Comparison of ENCODE assay signal across 16 cellular contexts in genomic region chr3:170040283-170040907, GRCh38. TPM values are rescaled to one million over a fixed set of nuclear protein-coding genes. Genes with fewer than 3 reads are reported as not detected.
DNase-seq lines count a peak whose midpoint lies in the region; ATAC-seq, FAIRE-seq and TF ChIP-seq lines count a peak whose summit lies in the region.
"Had no signal": no experiment of that assay in that cellular context is flagged by ENCODE, and none has a peak within 500 bp of the region (broad histone marks: within the 10 kb centered on the region; RNA-seq: fewer than 3 reads in every experiment).

No MANE protein-coding gene starts in this region.

- POLR2A ChIA-PET in SK-N-SH (lab: Yijun Ruan, JAX): no interaction called here

- H3K79me2 ChIP-seq in SK-N-SH (ENCODE audit: insufficient read depth): no peaks in the 10 kb centered on the region
- H3K79me2 ChIP-seq in OCI-LY1 (ENCODE audit: insufficient read depth, low read length): no peaks in the 10 kb centered on the region

- H3K4me2 ChIP-seq in SK-N-SH (peak overlapping the region; percentile 10; the same call in 1 of the 2 replicates), OCI-LY1 (ENCODE audit: low read length) (peak overlapping the region; percentile 90)

- H3K9me2 ChIP-seq in SK-N-SH (no peaks in the 10 kb centered on the region), OCI-LY1 (ENCODE audit: low read depth, low read length) (no peaks in the 10 kb centered on the region)

- DNase-seq in SK-N-SH: no peak
- DNase-seq in stomach: no peak
- DNase-seq in Right ventricle myocardium superior: no peak
- no peak for DNase-seq in anterior cingulate cortex (lab: John Stamatoyannopoulos, UW)
- no peak for DNase-seq in RCC 7860 (ENCODE audit: low spot score)
- DNase-seq: glutamatergic neuron; left colon; naive thymus-derived CD8-positive, alpha-beta T cell; NCI-H1092 treated with DMSO at 0.1 percent for 48 hours; NCI-H526 treated with DMSO at 0.1 percent for 48 hours had no signal

- H3K9ac ChIP-seq in SK-N-SH (no peak overlapping the region), OCI-LY1 (ENCODE audit: low read length) (peak overlapping the region; percentile 5; the same call in 1 of the 2 replicates), iPS-15b (ENCODE audit: low read depth, low read length) (no peak overlapping the region)

- H3K27ac ChIP-seq in SK-N-SH (ENCODE audit: low read depth in 2 of 2, low read length in 1 of 2) (no peak overlapping the region), OCI-LY1 (ENCODE audit: low read depth, low read length, poor library complexity, severe bottlenecking) (peak overlapping the region; percentile 54), stomach (peak overlapping the region in 2 of 5 donors; percentile 80 to 90)
- H3K27ac ChIP-seq: ascending aorta, vagina had no signal

- no peak overlapping the region for H3K4me3 ChIP-seq in SK-N-SH (ENCODE audit: low read depth in 2 of 2, low read length in 1 of 2)
- peak overlapping the region; percentile 75 for H3K4me3 ChIP-seq in OCI-LY1 (ENCODE audit: low read depth, low read length, poor library complexity, severe bottlenecking)
- H3K4me3 ChIP-seq in iPS-15b (ENCODE audit: low read depth, low read length): peak overlapping the region; percentile 24
- H3K4me3 ChIP-seq in stomach: peak overlapping the region; percentile 57 to 75 (median 64)
- H3K4me3 ChIP-seq: ascending aorta, HAP-1, vagina had no signal

- TF ChIP-seq POLR2A in stomach (IDR thresholded peaks at IDR 0.05): no peak

- TF ChIP-seq EP300 in SK-N-SH (IDR thresholded peaks at IDR 0.05; ENCODE audit: borderline replicate concordance in 1 of 2, low read depth in 1 of 2, low read length in 1 of 2): no peak
- no peak for TF ChIP-seq EP300 in stomach (IDR thresholded peaks at IDR 0.05)

- FAIRE-seq in RCC 7860 (lab: Jason Lieb, UNC): no peak

- TF ChIP-seq RAD21 in SK-N-SH (IDR thresholded peaks at IDR 0.05; ENCODE audit: low read length): no peak

- H2AFZ ChIP-seq in SK-N-SH (ENCODE audit: low read depth) (0 out of 2 replicates have a peak overlapping the region, but pooled peaks have one; percentile 6), OCI-LY1 (ENCODE audit: low read length) (no peak overlapping the region)

- intact Hi-C loops in stomach (cut with DNase I; ENCODE audit: low total_unique reads): no loop called here
- intact Hi-C loops in Right ventricle myocardium superior (cut with DNase I): no loop called here

- TF ChIP-seq CTCF in SK-N-SH (IDR thresholded peaks at IDR 0.05) (no peak), OCI-LY1 (IDR thresholded peaks at IDR 0.05; ENCODE audit: low read length) (no peak), stomach (IDR thresholded peaks at IDR 0.05) (no peak)

- CTCF ChIA-PET in SK-N-SH (lab: Yijun Ruan, JAX): interaction anchor here (0.9 to 1.6 kb wide), 5 partner anchors 12 to 178 kb away, joined by 3 to 5 read pairs (median 3); no protein-coding TSS in a partner anchor

- no peaks in the 10 kb centered on the region for H3K36me3 ChIP-seq in SK-N-SH (replicated peaks in 1 of 2; ENCODE audit: control insufficient read depth in 1 of 2, insufficient read depth in 2 of 2, low read length in 1 of 2)
- H3K36me3 ChIP-seq in OCI-LY1 (ENCODE audit: insufficient read depth, low read length): no peaks in the 10 kb centered on the region
- no peaks in the 10 kb centered on the region for H3K36me3 ChIP-seq in iPS-15b (ENCODE audit: control insufficient read depth, insufficient read depth, low read length)
- no peaks in the 10 kb centered on the region for H3K36me3 ChIP-seq in stomach
- H3K36me3 ChIP-seq: ascending aorta, HAP-1, vagina had no signal

- ATAC-seq in SK-N-SH treated with all-trans-retinoic acid at 6 μM for 48 hours (no peak), Right ventricle myocardium superior (ENCODE audit: poor library complexity) (no peak)
- ATAC-seq: left colon; naive thymus-derived CD8-positive, alpha-beta T cell had no signal

- WGBS in SK-N-SH (ENCODE audit: low lambda C conversion rate): 25% methylated on average over 14 of the region's 14 CpGs
- 13 to 33% (median 19%) methylated on average over 14 of the region's 14 CpGs for WGBS in stomach, 5 donors

- H3K9me3 ChIP-seq in SK-N-SH (no peaks in the 10 kb centered on the region), OCI-LY1 (ENCODE audit: low read length) (no peaks in the 10 kb centered on the region), iPS-15b (ENCODE audit: control insufficient read depth, insufficient read depth, low read length) (no peaks in the 10 kb centered on the region), stomach (no peaks in the 10 kb centered on the region)
- H3K9me3 ChIP-seq: ascending aorta, HAP-1, vagina had no signal

- no peaks in the 10 kb centered on the region for H4K20me1 ChIP-seq in SK-N-SH (ENCODE audit: insufficient read depth)
- no peaks in the 10 kb centered on the region for H4K20me1 ChIP-seq in OCI-LY1 (ENCODE audit: insufficient read depth, low read length)

- H3F3A ChIP-seq in SK-N-SH (replicated peaks; ENCODE audit: insufficient read depth) (peaks cover 13% of the 10 kb centered on the region), OCI-LY1 (ENCODE audit: insufficient read depth, low read length) (no peaks in the 10 kb centered on the region)

- H3K4me1 ChIP-seq in SK-N-SH (ENCODE audit: control insufficient read depth in 1 of 2, insufficient read depth in 2 of 2, low read depth in 1 of 2, low read length in 1 of 2): peaks cover 0 to 9% of the 10 kb centered on the region in 2 experiments; a peak in 1 of 4 replicates
- H3K4me1 ChIP-seq in OCI-LY1 (ENCODE audit: insufficient read depth, low read length, severe bottlenecking): peaks cover 56% of the 10 kb centered on the region
- H3K4me1 ChIP-seq in iPS-15b (ENCODE audit: control insufficient read depth, insufficient read depth, low read length): peaks cover 4% of the 10 kb centered on the region
- peaks cover 11 to 53% (median 47%) of the 10 kb centered on the region in 4 donors for H3K4me1 ChIP-seq in stomach
- H3K4me1 ChIP-seq: HAP-1 had no signal

- H3K27me3 ChIP-seq in SK-N-SH (ENCODE audit: insufficient read depth) (peaks cover 21% of the 10 kb centered on the region), OCI-LY1 (ENCODE audit: insufficient read depth, low read length) (no peaks in the 10 kb centered on the region), iPS-15b (ENCODE audit: control insufficient read depth, insufficient read depth, low read length) (no peaks in the 10 kb centered on the region), stomach (peaks cover 0 to 31% (median 6%) of the 10 kb centered on the region in 3 donors)
- H3K27me3 ChIP-seq: vagina had no signal

TF ChIP-seq in SK-N-SH, 30 proteins besides CTCF, POLR2A, EP300 and RAD21 (continues in another document):
- TF ChIP-seq POLR2AphosphoS5 (IDR thresholded peaks at IDR 0.05; ENCODE audit: low read depth, low read length) (no peak), RXRA (IDR thresholded peaks at IDR 0.05; ENCODE audit: borderline replicate concordance, low read depth) (no peak), GATA2 (CRISPR knock-in tag; IDR thresholded peaks at IDR 0.05) (no peak), FOXJ3 (CRISPR knock-in tag; IDR thresholded peaks at IDR 0.05) (no peak), EZH2phosphoT487 (IDR thresholded peaks at IDR 0.05; ENCODE audit: borderline replicate concordance, low read depth) (no peak), SIN3A (IDR thresholded peaks at IDR 0.05; ENCODE audit: borderline replicate concordance, low read depth, low read length) (no peak), PBX3 (IDR thresholded peaks at IDR 0.05) (no peak), TCF12 (IDR thresholded peaks at IDR 0.05) (no peak)

TF ChIP-seq in SK-N-SH treated with all-trans-retinoic acid at 6 μM for 48 hours, 23 proteins besides CTCF, POLR2A, EP300 and RAD21:
- TF ChIP-seq ISL1 (CRISPR knock-in tag; IDR thresholded peaks at IDR 0.05) (no peak), TOX (CRISPR knock-in tag; IDR thresholded peaks at IDR 0.05; ENCODE audit: borderline replicate concordance) (no peak), ZFP30 (CRISPR knock-in tag; IDR thresholded peaks at IDR 0.05) (no peak), POU6F1 (CRISPR knock-in tag; IDR thresholded peaks at IDR 0.05; ENCODE audit: borderline replicate concordance, low read depth) (no peak), ZC3H10 (CRISPR knock-in tag; IDR thresholded peaks at IDR 0.05) (no peak), CSDC2 (CRISPR knock-in tag; IDR thresholded peaks at IDR 0.05) (no peak), PATZ1 (CRISPR knock-in tag; IDR thresholded peaks at IDR 0.05; ENCODE audit: borderline replicate concordance) (no peak)

RNA-seq across cellular contexts. Expression of gene GPR160, which starts 2.6 kb away (rescaled TPM):
- polyA plus RNA-seq in SK-N-SH (2012; rRNA removed) (0.31 and 0.41 TPM in 2 replicates), stomach (10 to 100 TPM; 16.5 to 68.4 (median 43.8) TPM)
- polyA plus RNA-seq in SK-N-SH (2012; cell fraction: cytosol; rRNA removed): 0.73 and 0.84 TPM in 2 replicates
- 0.12 and 0.17 TPM in 2 replicates for polyA plus RNA-seq in SK-N-SH (2012; cell fraction: nucleus; rRNA removed)
- total RNA-seq in stomach (10 to 100 TPM in 4 of 5 donors, under 1 TPM in 1; 0.58 to 70.1 (median 52.4) TPM), Right ventricle myocardium superior (0.54 TPM)

Comparison
In these comparisons a context has a peak if more than half of its experiments do, and no peak if none do; other contexts are left out.
1. H3K4me3 ChIP-seq: peak in OCI-LY1 (single experiment), iPS-15b (single experiment) and stomach (4 of 4); none in SK-N-SH (0 of 2).